In genomic region chr7:23529262-23529859, GRCh38 we compare ENCODE assay signal across 9 cellular contexts. TPM values are rescaled to one million over a fixed set of nuclear protein-coding genes. Genes with fewer than 3 reads are reported as not detected.
A peak's percentile ranks its signal among the peaks of the same experiment; 100 is the strongest.
DNase-seq lines count a peak whose midpoint lies in the region; ATAC-seq and TF ChIP-seq lines count a peak whose summit lies in the region.
"Had no signal": no experiment of that assay in that cellular context is flagged by ENCODE, and none has a peak within 500 bp of the region (broad histone marks: within the 10 kb centered on the region; RNA-seq: fewer than 3 reads in every experiment).

No MANE protein-coding gene starts in this region.

- DNase-seq in activated T-cell treated with anti-CD3 and anti-CD28 coated beads, Interleukin-2, amount 50 U/mL, for 24 hours = no peak
- no peak for DNase-seq in activated T-cell treated with anti-CD3 and anti-CD28 coated beads for 4 hours
- DNase-seq in WTC11 (ENCODE audit: low spot score) = no peak
- no peak for DNase-seq in foreskin fibroblast
- DNase-seq in smooth muscle cell (lab: John Stamatoyannopoulos, UW; ENCODE audit: unreplicated experiment) = no peak
- no peak for DNase-seq in caudate nucleus (lab: John Stamatoyannopoulos, UW)
- no peak for DNase-seq in stimulated activated CD4-positive, alpha-beta T cell treated with anti-CD3 and anti-CD28 coated beads, Interleukin-1b, Interleukin-23, amount 100 ng/mL, for 48 hours
- DNase-seq: NCI-H526 treated with DMSO at 0.1 percent for 48 hours had no signal

- no peak for ATAC-seq in WTC11
- ATAC-seq in HG03135 (IDR thresholded peaks at IDR 0.05; ENCODE audit: unreplicated experiment) = no peak

- CTCF ChIA-PET in WTC11 (lab: Charles Lee) = interaction anchor here (0.6 to 2.0 kb wide), 8 partner anchors 9 to 257 kb away, joined by 3 to 8 read pairs (median 4); no protein-coding TSS in a partner anchor

- H3K9me3 ChIP-seq in smooth muscle cell (replicated peaks; ENCODE audit: low read depth) = no peaks in the 10 kb centered on the region

- H3K4me3 Mint-ChIP-seq in activated T-cell treated with anti-CD3 and anti-CD28 coated beads, Interleukin-2, amount 50 U/mL, for 24 hours = peak overlapping the region; percentile 100
- peak overlapping the region; percentile 100 for H3K4me3 Mint-ChIP-seq in WTC11

- peaks cover 66% of the 10 kb centered on the region for H3K4me1 Mint-ChIP-seq in activated T-cell treated with anti-CD3 and anti-CD28 coated beads, Interleukin-2, amount 50 U/mL, for 24 hours (ENCODE audit: low read depth)
- H3K4me1 Mint-ChIP-seq in WTC11 = peaks cover 65% of the 10 kb centered on the region

- 77% methylated on average over 18 of the region's 18 CpGs for WGBS in smooth muscle cell (ENCODE audit: low lambda C conversion rate)

- no peaks in the 10 kb centered on the region for H3K27me3 ChIP-seq in smooth muscle cell (ENCODE audit: low read depth)

- H3K79me2 ChIP-seq in smooth muscle cell (ENCODE audit: low read depth) = peaks cover 74% of the 10 kb centered on the region

- no peak overlapping the region for H2AFZ ChIP-seq in smooth muscle cell (ENCODE audit: low read depth)

- no peaks in the 10 kb centered on the region for H3F3A ChIP-seq in smooth muscle cell (ENCODE audit: low read depth)

- peak overlapping the region; percentile 100 for H3K27ac Mint-ChIP-seq in activated T-cell treated with anti-CD3 and anti-CD28 coated beads, Interleukin-2, amount 50 U/mL, for 24 hours
- H3K27ac Mint-ChIP-seq in WTC11 = peak overlapping the region; percentile 83

- peaks cover 70% of the 10 kb centered on the region for H4K20me1 ChIP-seq in smooth muscle cell (ENCODE audit: low read depth)

- POLR2A ChIA-PET in WTC11 (lab: Charles Lee) = interaction anchor here (0.6 to 1.6 kb wide), 4 partner anchors 55 to 282 kb away, joined by 3 to 5 read pairs (median 3); no protein-coding TSS in a partner anchor

- H3K9me3 Mint-ChIP-seq in activated T-cell treated with anti-CD3 and anti-CD28 coated beads, Interleukin-2, amount 50 U/mL, for 24 hours = no peaks in the 10 kb centered on the region
- H3K9me3 Mint-ChIP-seq in WTC11 = no peaks in the 10 kb centered on the region

- no peaks in the 10 kb centered on the region for H3K27me3 Mint-ChIP-seq in activated T-cell treated with anti-CD3 and anti-CD28 coated beads, Interleukin-2, amount 50 U/mL, for 24 hours
- H3K27me3 Mint-ChIP-seq in WTC11 (ENCODE audit: low read depth) = no peaks in the 10 kb centered on the region

- peak overlapping the region; percentile 93 to 100 for H3K4me3 ChIP-seq in foreskin fibroblast (ENCODE audit: low read depth in 1 of 2, low read length in 2 of 2)
- peak overlapping the region; percentile 98 for H3K4me3 ChIP-seq in smooth muscle cell

- H3K36me3 Mint-ChIP-seq in activated T-cell treated with anti-CD3 and anti-CD28 coated beads, Interleukin-2, amount 50 U/mL, for 24 hours (ENCODE audit: low read depth) = peaks cover 59% of the 10 kb centered on the region
- peaks cover 23% of the 10 kb centered on the region for H3K36me3 Mint-ChIP-seq in WTC11

- H3K27ac ChIP-seq in smooth muscle cell (ENCODE audit: low read depth) = peak overlapping the region; percentile 98
- no peak overlapping the region for H3K27ac ChIP-seq in caudate nucleus (ENCODE audit: low read depth, low read length)

- peak overlapping the region; percentile 100 for H3K9ac ChIP-seq in smooth muscle cell (ENCODE audit: low read depth)

- H3K4me2 ChIP-seq in smooth muscle cell = peak overlapping the region; percentile 89

- H3K4me1 ChIP-seq in smooth muscle cell (ENCODE audit: low read depth) = peaks cover 49% of the 10 kb centered on the region

- no peak for TF ChIP-seq CTCF in WTC11 (IDR thresholded peaks at IDR 0.05)
- TF ChIP-seq CTCF in foreskin fibroblast (IDR thresholded peaks at IDR 0.05; ENCODE audit: low read depth, low read length) = no peak
- TF ChIP-seq CTCF in smooth muscle cell (IDR thresholded peaks at IDR 0.05; ENCODE audit: borderline replicate concordance, insufficient read depth, poor library complexity, severe bottlenecking) = no peak

- no peaks in the 10 kb centered on the region for H3K36me3 ChIP-seq in smooth muscle cell (ENCODE audit: low read depth)

TF ChIP-seq in WTC11, 78 proteins besides CTCF, POLR2A, EP300 and RAD21 (continues in another document):
- TF ChIP-seq ZNF121 (CRISPR knock-in tag; IDR thresholded peaks at IDR 0.05) (no peak), PRDM15 (CRISPR knock-in tag; IDR thresholded peaks at IDR 0.05) (no peak), E2F1 (CRISPR knock-in tag; IDR thresholded peaks at IDR 0.05) (no peak), FOXP1 (CRISPR knock-in tag; IDR thresholded peaks at IDR 0.05; ENCODE audit: borderline replicate concordance) (no peak), ERG (CRISPR knock-in tag; IDR thresholded peaks at IDR 0.05) (no peak), TEAD4 (CRISPR knock-in tag; IDR thresholded peaks at IDR 0.05) (no peak), ZBTB43 (CRISPR knock-in tag; IDR thresholded peaks at IDR 0.05) (no peak), ESRRA (CRISPR knock-in tag; IDR thresholded peaks at IDR 0.05; ENCODE audit: borderline replicate concordance) (no peak), SMAD3 (CRISPR knock-in tag; IDR thresholded peaks at IDR 0.05; ENCODE audit: borderline replicate concordance) (no peak), ZNF671 (CRISPR knock-in tag; IDR thresholded peaks at IDR 0.05) (no peak)

RNA-seq across cellular contexts. Expression of gene TRA2A, which starts 2.4 kb away (rescaled TPM):
- total RNA-seq in WTC11 (2021) = 110 to 144 TPM (median 133 TPM) in 3 replicates
- total RNA-seq in smooth muscle cell = 77.0 and 89.0 TPM in 2 replicates
- polyA plus RNA-seq in smooth muscle cell = 43.0 and 43.9 TPM in 2 replicates

RNA-seq across cellular contexts. Expression of gene IGF2BP3, which starts 59.1 kb away (rescaled TPM):
- total RNA-seq in WTC11 (2021) = 129 to 165 TPM (median 164 TPM) in 3 replicates
- total RNA-seq in smooth muscle cell = 28.1 and 35.2 TPM in 2 replicates
- polyA plus RNA-seq in smooth muscle cell = 7.9 and 9.7 TPM in 2 replicates
